Comparison of ENCODE assay signal across 8 cellular contexts in genomic region chr12:41190360-41190759, GRCh38. TPM values are rescaled to one million over a fixed set of nuclear protein-coding genes. Genes with fewer than 3 reads are reported as not detected.
DNase-seq lines count a peak whose midpoint lies in the region; ATAC-seq and TF ChIP-seq lines count a peak whose summit lies in the region.

No MANE protein-coding gene starts in this region.

- H3K27me3 ChIP-seq in thyroid gland: no peaks in the 10 kb centered on the region

- peak; percentile 25 to 68 (median 55) for TF ChIP-seq CTCF in thyroid gland (IDR thresholded peaks at IDR 0.05)

- H3K4me3 ChIP-seq in thyroid gland (replicated peaks in 1 of 3): no peak overlapping the region

- intact Hi-C loops in head of caudate nucleus (cut with DNase I) (no loop called here), thyroid gland (cut with DNase I) (no loop called here)

- peaks cover 18 to 19% of the 10 kb centered on the region in 2 donors for H3K4me1 ChIP-seq in thyroid gland

- H3K9me3 ChIP-seq in thyroid gland: no peaks in the 10 kb centered on the region

- ATAC-seq in GM21381 (IDR thresholded peaks at IDR 0.05; ENCODE audit: unreplicated experiment): no peak
- no peak for ATAC-seq in HG03439 (IDR thresholded peaks at IDR 0.05; ENCODE audit: unreplicated experiment)

- peak; percentile 15 to 19 for DNase-seq in NCI-H2081 (lab: John Stamatoyannopoulos, UW)
- no peak for DNase-seq in NCI-H2081 treated with DMSO at 0.1 percent for 48 hours (lab: John Stamatoyannopoulos, UW)
- peak; percentile 28 for DNase-seq in RKO (ENCODE audit: low spot score)
- peak in 30 of 42 donors; percentile 3 to 74 (median 42) for DNase-seq in head of caudate nucleus
- peak; percentile 26 to 48 for DNase-seq in thyroid gland
- DNase-seq in UCSD-AML1 (lab: John Stamatoyannopoulos, UW; ENCODE audit: unreplicated experiment): no peak

- H3K27ac ChIP-seq in thyroid gland: no peak overlapping the region

- H3K36me3 ChIP-seq in thyroid gland: no peaks in the 10 kb centered on the region

- TF ChIP-seq POLR2A in thyroid gland (IDR thresholded peaks at IDR 0.05): no peak

- WGBS in thyroid gland, 2 donors: 16 to 20% methylated on average over 4 of the region's 4 CpGs

RNA-seq across cellular contexts. Expression of gene PDZRN4, which starts 2.2 kb away (rescaled TPM):
- 1 to 10 TPM in 2 of 4 donors, under 1 TPM in 2; 0.54 to 2.9 (median 1.1) TPM for total RNA-seq in thyroid gland

Comparison
In these comparisons a context has a peak if more than half of its experiments do, and no peak if none do; other contexts are left out.
1. DNase-seq: peak in NCI-H2081 (2 of 2), RKO (single experiment), head of caudate nucleus (30 of 42) and thyroid gland (2 of 2); none in NCI-H2081 treated with DMSO at 0.1 percent for 48 hours (single experiment) and UCSD-AML1 (single experiment).